19 cellular contexts compared by ENCODE assay signal in the genomic region with DNA sequence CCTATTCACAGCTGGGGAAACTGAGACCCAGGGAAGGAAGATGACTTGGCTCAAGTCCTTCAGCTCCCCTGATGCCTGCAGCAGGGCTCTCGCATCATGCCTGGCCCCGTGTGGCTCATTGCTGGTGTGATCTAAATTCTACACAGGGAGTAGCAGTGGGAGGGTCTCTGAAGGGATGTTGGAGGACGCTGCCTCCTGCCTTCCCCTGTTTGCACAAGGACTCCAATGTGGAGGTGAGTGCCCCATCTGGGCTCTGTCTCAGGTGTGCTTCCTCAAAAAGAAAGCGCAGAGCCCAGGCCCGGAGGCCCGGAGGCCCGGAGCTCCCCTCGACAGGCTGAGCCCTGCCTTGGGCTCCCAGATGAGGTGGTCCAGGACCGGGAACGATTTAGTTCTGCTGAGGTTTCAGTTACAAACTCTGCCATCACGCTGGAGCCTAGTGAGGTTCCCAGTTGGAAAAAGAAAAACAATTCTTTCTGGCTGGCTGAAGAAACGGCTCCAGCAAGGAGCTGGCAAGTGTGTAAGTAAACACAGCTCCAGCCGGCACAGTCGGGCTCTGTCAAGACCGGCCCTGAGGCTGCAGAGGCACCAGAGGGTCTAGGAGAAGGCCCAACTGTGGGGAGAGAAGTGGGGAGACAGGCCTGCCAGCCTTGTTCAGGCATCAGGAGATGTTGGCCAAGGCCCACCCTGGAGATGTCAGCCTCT. TPM values are rescaled to one million over a fixed set of nuclear protein-coding genes. Genes with fewer than 3 reads are reported as not detected.
DNase-seq lines count a peak whose midpoint lies in the region; FAIRE-seq and TF ChIP-seq lines count a peak whose summit lies in the region.
"Had no signal": no experiment of that assay in that cellular context is flagged by ENCODE, and none has a peak within 500 bp of the region (broad histone marks: within the 10 kb centered on the region; RNA-seq: fewer than 3 reads in every experiment).

No MANE protein-coding gene starts in this region.

- no peak overlapping the region for H3K4me3 ChIP-seq in BLaER1
- no peak overlapping the region for H3K4me3 ChIP-seq in hepatocyte
- H3K4me3 ChIP-seq in sigmoid colon, result no peak overlapping the region
- H3K4me3 ChIP-seq in trophoblast cell (ENCODE audit: low read depth, low read length), result no peak overlapping the region
- H3K4me3 ChIP-seq: esophagus squamous epithelium, heart right ventricle had no signal

- no peaks in the 10 kb centered on the region for H3K9me3 Mint-ChIP-seq in immature natural killer cell
- H3K9me3 Mint-ChIP-seq: activated CD4-positive, alpha-beta T cell treated with anti-CD3 and anti-CD28 coated beads, Interleukin-2, amount 10 ng/mL, durations not matched to agents 24 days and 14 days; mesothelial cell of epicardium had no signal

- no peak overlapping the region for H2BK5ac ChIP-seq in trophoblast cell (ENCODE audit: low read depth, low read length, poor library complexity)

- H3K4ac ChIP-seq in trophoblast cell (ENCODE audit: low read depth, low read length), result no peak overlapping the region

- H3K79me2 ChIP-seq in hepatocyte, result no peaks in the 10 kb centered on the region
- no peaks in the 10 kb centered on the region for H3K79me2 ChIP-seq in trophoblast cell (ENCODE audit: control insufficient read depth, insufficient read depth, low read length, poor library complexity)

- H4K91ac ChIP-seq in trophoblast cell (ENCODE audit: low read depth, low read length), result no peak overlapping the region

- H2AK5ac ChIP-seq in trophoblast cell (ENCODE audit: low read length), result no peak overlapping the region

- 87% methylated on average over 15 of the region's 15 CpGs for WGBS in hepatocyte (ENCODE audit: low lambda C conversion rate, missing lambda C conversion rate)
- 80 to 85% methylated on average over 15 of the region's 15 CpGs for WGBS in sigmoid colon, 2 donors
- WGBS in trophoblast cell (ENCODE audit: extremely low coverage, insufficient coverage, insufficient read length), result no CpG with 5 or more reads among the region's 15 CpGs

- no peak for TF ChIP-seq POLR2A in sigmoid colon (IDR thresholded peaks at IDR 0.05)
- no peak for TF ChIP-seq POLR2A in GM12891 (IDR thresholded peaks at IDR 0.05; ENCODE audit: low read depth, low read length)

- H3K9ac ChIP-seq in BLaER1 (peak overlapping the region; percentile 38), trophoblast cell (ENCODE audit: low read length) (no peak overlapping the region)

- DNase-seq in RWPE1 (ENCODE audit: low spot score) (no peak), hepatocyte (ENCODE audit: low spot score) (no peak), sigmoid colon (no peak), NCI-H748 (lab: John Stamatoyannopoulos, UW; ENCODE audit: unreplicated experiment) (no peak), trophoblast cell (no peak), immature natural killer cell (no peak), GM12891 (ENCODE audit: insufficient read length, low spot score) (no peak)
- DNase-seq: ACHN; activated CD4-positive, alpha-beta T cell treated with anti-CD3 and anti-CD28 coated beads, Interleukin-2, amount 10 ng/mL, durations not matched to agents 24 days and 14 days; activated naive CD4-positive, alpha-beta T cell treated with Interleukin-2 at 50 U/mL for 16 hours; EL; esophagus squamous epithelium; heart right ventricle; NCI-H146; NCI-H226; small intestine had no signal

- peak overlapping the region; percentile 83 for H3K4me2 ChIP-seq in BLaER1
- no peak overlapping the region for H3K4me2 ChIP-seq in hepatocyte
- H3K4me2 ChIP-seq in trophoblast cell (ENCODE audit: low read length), result no peak overlapping the region

- H4K8ac ChIP-seq in trophoblast cell (ENCODE audit: low read depth, low read length), result no peak overlapping the region

- H3K36me3 Mint-ChIP-seq in immature natural killer cell, result no peaks in the 10 kb centered on the region
- H3K36me3 Mint-ChIP-seq: mesothelial cell of epicardium had no signal

- H3K9me3 ChIP-seq in BLaER1, result no peaks in the 10 kb centered on the region
- no peaks in the 10 kb centered on the region for H3K9me3 ChIP-seq in hepatocyte (ENCODE audit: low read depth)
- H3K9me3 ChIP-seq in sigmoid colon, result no peaks in the 10 kb centered on the region
- peaks cover 3% of the 10 kb centered on the region for H3K9me3 ChIP-seq in trophoblast cell (ENCODE audit: insufficient read depth, low read depth, low read length)
- H3K9me3 ChIP-seq: esophagus squamous epithelium, heart right ventricle had no signal

- no peak for FAIRE-seq in GM12891 (lab: Jason Lieb, UNC)
- FAIRE-seq: keratinocyte, small intestine had no signal

- TF ChIP-seq EP300 in sigmoid colon (IDR thresholded peaks at IDR 0.05), result no peak

- no peak overlapping the region for H3K4me3 Mint-ChIP-seq in immature natural killer cell
- H3K4me3 Mint-ChIP-seq: activated CD4-positive, alpha-beta T cell treated with anti-CD3 and anti-CD28 coated beads, Interleukin-2, amount 10 ng/mL, durations not matched to agents 24 days and 14 days; mesothelial cell of epicardium had no signal

- no peak overlapping the region for H2AFZ ChIP-seq in hepatocyte
- H2AFZ ChIP-seq in trophoblast cell (ENCODE audit: insufficient read depth, low read length, poor library complexity), result no peak overlapping the region

- CTCF ChIA-PET in RWPE1 (lab: Yijun Ruan, JAX), result interaction anchor here (0.6 kb wide), 1 partner anchor 8 kb away, joined by 5 read pairs; no protein-coding TSS in a partner anchor

- no peak overlapping the region for H3K14ac ChIP-seq in trophoblast cell (ENCODE audit: low read length)

- H3K36me3 ChIP-seq in BLaER1, result peaks cover 32% of the 10 kb centered on the region
- H3K36me3 ChIP-seq in hepatocyte (replicated peaks; ENCODE audit: insufficient read depth, low read depth), result no peaks in the 10 kb centered on the region
- peaks cover 0 to 28% (median 2%) of the 10 kb centered on the region in 4 donors for H3K36me3 ChIP-seq in sigmoid colon
- peaks cover 63 to 67% of the 10 kb centered on the region in 2 experiments for H3K36me3 ChIP-seq in trophoblast cell (ENCODE audit: control insufficient read depth in 1 of 2, insufficient read depth in 2 of 2, low read length in 2 of 2)

- H3K4me1 ChIP-seq in BLaER1, result peaks cover 57% of the 10 kb centered on the region
- peaks cover 8% of the 10 kb centered on the region for H3K4me1 ChIP-seq in hepatocyte (ENCODE audit: insufficient read depth)
- H3K4me1 ChIP-seq in sigmoid colon, result peaks cover 0 to 29% (median 25%) of the 10 kb centered on the region in 4 donors
- no peaks in the 10 kb centered on the region for H3K4me1 ChIP-seq in trophoblast cell (ENCODE audit: control insufficient read depth in 1 of 2, insufficient read depth in 2 of 2, low read length in 2 of 2)

- POLR2A ChIA-PET in RWPE1 (lab: Yijun Ruan, JAX; ENCODE audit: low non-redundant PET), result no interaction called here

- peaks cover 0 to 4% (median 2%) of the 10 kb centered on the region in 3 donors for H3K27me3 Mint-ChIP-seq in immature natural killer cell (ENCODE audit: low read depth in 3 of 3)
- H3K27me3 Mint-ChIP-seq: activated CD4-positive, alpha-beta T cell treated with anti-CD3 and anti-CD28 coated beads, Interleukin-2, amount 10 ng/mL, durations not matched to agents 24 days and 14 days had no signal

- H3K9me2 ChIP-seq in hepatocyte (replicated peaks; ENCODE audit: insufficient read depth), result no peaks in the 10 kb centered on the region

- TF ChIP-seq CTCF in RWPE1 (conservative IDR thresholded peaks at IDR 0.05; ENCODE audit: low read depth) (no peak), hepatocyte (IDR thresholded peaks at IDR 0.05; ENCODE audit: poor library complexity) (no peak), sigmoid colon (IDR thresholded peaks at IDR 0.05) (no peak)

- peak overlapping the region in 1 of 6 donors; percentile 14 for H3K27ac Mint-ChIP-seq in immature natural killer cell
- H3K27ac Mint-ChIP-seq: activated CD4-positive, alpha-beta T cell treated with anti-CD3 and anti-CD28 coated beads, Interleukin-2, amount 10 ng/mL, durations not matched to agents 24 days and 14 days; mesothelial cell of epicardium had no signal

- H3K27me3 ChIP-seq in BLaER1 (no peaks in the 10 kb centered on the region), hepatocyte (no peaks in the 10 kb centered on the region), sigmoid colon (no peaks in the 10 kb centered on the region), trophoblast cell (ENCODE audit: insufficient read depth, low read length) (no peaks in the 10 kb centered on the region)
- H3K27me3 ChIP-seq: esophagus squamous epithelium, heart right ventricle had no signal

- H2BK12ac ChIP-seq in trophoblast cell (ENCODE audit: low read length), result no peak overlapping the region

- peaks cover 6 to 9% of the 10 kb centered on the region in 2 donors for H3K4me1 Mint-ChIP-seq in immature natural killer cell

- H3K79me1 ChIP-seq in trophoblast cell (ENCODE audit: low read length), result no peaks in the 10 kb centered on the region

- H3K27ac ChIP-seq in BLaER1 (peak overlapping the region; percentile 66), RWPE1 (peak overlapping the region; percentile 21), hepatocyte (peak overlapping the region; percentile 66), sigmoid colon (peak overlapping the region; percentile 69 to 78 (median 77)), trophoblast cell (ENCODE audit: low read depth, low read length) (no peak overlapping the region)

- H2BK120ac ChIP-seq in trophoblast cell (ENCODE audit: insufficient read depth, low read length, poor library complexity), result no peak overlapping the region

- H3K23ac ChIP-seq in trophoblast cell (ENCODE audit: low read length), result no peak overlapping the region

- H3K18ac ChIP-seq in trophoblast cell (ENCODE audit: low read length), result no peak overlapping the region

- intact Hi-C loops in sigmoid colon (cut with DNase I), result no loop called here

- no peak overlapping the region for H4K12ac ChIP-seq in trophoblast cell (ENCODE audit: low read depth, low read length)

- H4K20me1 ChIP-seq in BLaER1 (peaks cover 38% of the 10 kb centered on the region), hepatocyte (ENCODE audit: insufficient read depth, poor library complexity, severe bottlenecking) (no peaks in the 10 kb centered on the region)

TF ChIP-seq in GM12891, 5 proteins besides CTCF, POLR2A, EP300 and RAD21:
- no peak for TF ChIP-seq TAF1 (IDR thresholded peaks at IDR 0.05; ENCODE audit: low read depth, low read length)
- TF ChIP-seq PAX5 (IDR thresholded peaks at IDR 0.05; ENCODE audit: insufficient read depth, low read length, severe bottlenecking), result no peak
- no peak for TF ChIP-seq POU2F2 (IDR thresholded peaks at IDR 0.05; ENCODE audit: low read depth, low read length)
- no peak for TF ChIP-seq SPI1 (IDR thresholded peaks at IDR 0.05; ENCODE audit: low read depth, low read length)
- no peak for TF ChIP-seq POLR2AphosphoS5 (IDR thresholded peaks at IDR 0.05; ENCODE audit: low read depth, low read length)

RNA-seq across cellular contexts. Expression of gene NAT10, which starts 49.8 kb away (rescaled TPM):
- total RNA-seq in hepatocyte (20.5 and 27.6 TPM in 2 replicates), sigmoid colon (10 to 100 TPM; 13.2 to 28.0 (median 19.4) TPM)
- polyA plus RNA-seq in hepatocyte (18.3 and 21.6 TPM in 2 replicates), sigmoid colon (10 to 100 TPM in 1 of 3 donors, 1 to 10 TPM in 2; 5.3 to 35.4 (median 7.2) TPM), immature natural killer cell (10 to 100 TPM in 2 of 3 donors, 1 to 10 TPM in 1; 7.7 to 31.8 (median 16.8) TPM)
- 23.6 and 25.2 TPM in 2 replicates for polyA plus RNA-seq in trophoblast cell (2013)
- 54.5 TPM for polyA plus RNA-seq in GM12891 (2012; ENCODE audit: low read depth, missing spikeins)
